In genomic region chr2:134407154-134407890, GRCh38 we compare ENCODE assay signal across 19 cellular contexts.
DNase-seq lines count a peak whose midpoint lies in the region; ATAC-seq and TF ChIP-seq lines count a peak whose summit lies in the region.
"Had no signal": no experiment of that assay in that cellular context is flagged by ENCODE, and none has a peak within 500 bp of the region (broad histone marks: within the 10 kb centered on the region; RNA-seq: fewer than 3 reads in every experiment).

No MANE protein-coding gene starts in this region.

- DNase-seq in CD4-positive, CD25-positive, alpha-beta regulatory T cell = no peak
- peak; percentile 81 for DNase-seq in mammary epithelial cell
- no peak for DNase-seq in mesenchymal stem cell
- no peak for DNase-seq in dedifferentiated amniotic fluid mesenchymal stem cell (ENCODE audit: extremely low spot score)
- DNase-seq in PC-9 = no peak
- DNase-seq: activated CD4-positive, alpha-beta memory T cell treated with anti-CD3 and anti-CD28 coated beads for 36 hours; activated CD4-positive, CD25-positive, alpha-beta regulatory T cell; activated naive CD4-positive, alpha-beta T cell treated with anti-CD3 and anti-CD28 coated beads, Interleukin-2, amount 10 ng/mL, durations not matched to agents 7 days and 5 days; amygdala; DMS79 treated with DMSO at 0.1 percent for 48 hours; NCI-H1105 treated with DMSO at 0.1 percent for 48 hours; NCI-H524 had no signal

- H2AFZ ChIP-seq in mammary epithelial cell (ENCODE audit: low read depth, low read length) = no peak overlapping the region
- no peak overlapping the region for H2AFZ ChIP-seq in mesenchymal stem cell (ENCODE audit: low read depth, low read length)
- H2AFZ ChIP-seq in PC-9 = no peak overlapping the region

- H3K4me1 Mint-ChIP-seq in CD4-positive, CD25-positive, alpha-beta regulatory T cell = peaks cover 0 to 33% (median 26%) of the 10 kb centered on the region in 4 donors

- peaks cover 37% of the 10 kb centered on the region for H3K36me3 ChIP-seq in CD4-positive, CD25-positive, alpha-beta regulatory T cell (ENCODE audit: control insufficient read depth, insufficient read depth, low read length)
- H3K36me3 ChIP-seq in KOPT-K1 (ENCODE audit: insufficient read depth, low read length) (peaks cover 20% of the 10 kb centered on the region; the same call in 1 of the 2 replicates), mammary epithelial cell (ENCODE audit: insufficient read depth, low read length) (no peaks in the 10 kb centered on the region), mesenchymal stem cell (ENCODE audit: control insufficient read depth in 1 of 2, insufficient read depth in 2 of 2, low read depth in 1 of 2, low read length in 2 of 2) (no peaks in the 10 kb centered on the region), PC-9 (ENCODE audit: low read depth) (no peaks in the 10 kb centered on the region)
- H3K36me3 ChIP-seq: prostate gland had no signal

- H4K8ac ChIP-seq in mesenchymal stem cell (ENCODE audit: low read length) = peak overlapping the region; percentile 78

- peak overlapping the region in 1 of 2 experiments; percentile 35 for H3K14ac ChIP-seq in mesenchymal stem cell (ENCODE audit: low read length in 2 of 2)

- H3K9me3 Mint-ChIP-seq in CD4-positive, CD25-positive, alpha-beta regulatory T cell = no peaks in the 10 kb centered on the region
- H3K9me3 Mint-ChIP-seq: activated CD4-positive, alpha-beta memory T cell treated with anti-CD3 and anti-CD28 coated beads for 36 hours; activated naive CD4-positive, alpha-beta T cell treated with anti-CD3 and anti-CD28 coated beads, Interleukin-2, amount 10 ng/mL, durations not matched to agents 7 days and 5 days; dendritic cell treated with granulocyte-macrophage colony-stimulating factor and Interleukin-4, amounts not matched to agents 40 ng/mL and 50 ng/mL, for 4 days had no signal

- no peak overlapping the region for H3K4me3 ChIP-seq in CD4-positive, CD25-positive, alpha-beta regulatory T cell (ENCODE audit: low read depth, low read length)
- H3K4me3 ChIP-seq in mammary epithelial cell (replicated peaks in 1 of 3; ENCODE audit: insufficient read depth in 1 of 3, low read depth in 2 of 3, low read length in 3 of 3) = no peak overlapping the region
- H3K4me3 ChIP-seq in mesenchymal stem cell (ENCODE audit: insufficient read depth in 1 of 2, low read depth in 1 of 2, low read length in 2 of 2) = no peak overlapping the region
- H3K4me3 ChIP-seq in PC-9 = no peak overlapping the region
- H3K4me3 ChIP-seq: prostate gland, SK-N-MC had no signal

- no peak overlapping the region for H3K4me3 Mint-ChIP-seq in CD4-positive, CD25-positive, alpha-beta regulatory T cell
- H3K4me3 Mint-ChIP-seq: activated CD4-positive, alpha-beta memory T cell treated with anti-CD3 and anti-CD28 coated beads for 36 hours; activated naive CD4-positive, alpha-beta T cell treated with anti-CD3 and anti-CD28 coated beads, Interleukin-2, amount 10 ng/mL, durations not matched to agents 7 days and 5 days; dendritic cell treated with granulocyte-macrophage colony-stimulating factor and Interleukin-4, amounts not matched to agents 40 ng/mL and 50 ng/mL, for 4 days had no signal

- ATAC-seq in CD4-positive, CD25-positive, alpha-beta regulatory T cell (ENCODE audit: low read depth in 2 of 2) = no peak
- ATAC-seq in HG03108 (IDR thresholded peaks at IDR 0.05; ENCODE audit: unreplicated experiment) = no peak
- no peak for ATAC-seq in HG02884 (IDR thresholded peaks at IDR 0.05; ENCODE audit: unreplicated experiment)
- ATAC-seq: left lobe of liver had no signal

- CTCF ChIA-PET in mammary epithelial cell (lab: Charles Lee; ENCODE audit: low non-redundant PET) (interaction anchor here (0.6 kb wide), 1 partner anchor 522 kb away, joined by 7 read pairs; no protein-coding TSS in a partner anchor), PC-9 (lab: Charles Lee) (interaction anchor here (0.6 kb wide), 1 partner anchor 289 kb away, joined by 4 read pairs; no protein-coding TSS in a partner anchor)

- H3K36me3 Mint-ChIP-seq in CD4-positive, CD25-positive, alpha-beta regulatory T cell = peaks cover 28% of the 10 kb centered on the region

- peaks cover 4% of the 10 kb centered on the region; the same call in 1 of the 2 replicates for H3F3A ChIP-seq in PC-9 (ENCODE audit: insufficient read depth, low read depth)

- no peaks in the 10 kb centered on the region for H3K9me2 ChIP-seq in PC-9 (ENCODE audit: insufficient read depth)

- no peaks in the 10 kb centered on the region for H3K27me3 ChIP-seq in CD4-positive, CD25-positive, alpha-beta regulatory T cell (ENCODE audit: control insufficient read depth, insufficient read depth, low read length)
- H3K27me3 ChIP-seq in mammary epithelial cell (ENCODE audit: insufficient read depth, low read length) (no peaks in the 10 kb centered on the region), mesenchymal stem cell (ENCODE audit: control insufficient read depth in 1 of 2, insufficient read depth in 1 of 2, low read length in 2 of 2) (no peaks in the 10 kb centered on the region), PC-9 (ENCODE audit: insufficient read depth, low read depth) (no peaks in the 10 kb centered on the region)

- no peak overlapping the region for H2BK15ac ChIP-seq in mesenchymal stem cell (ENCODE audit: low read depth, poor library complexity, severe bottlenecking)

- H3K79me1 ChIP-seq in mesenchymal stem cell (replicated peaks; ENCODE audit: low read length, poor library complexity, severe bottlenecking) = no peaks in the 10 kb centered on the region

- no peak overlapping the region for H4K91ac ChIP-seq in mesenchymal stem cell (ENCODE audit: low read length)

- H4K20me1 ChIP-seq in mammary epithelial cell (ENCODE audit: insufficient read depth, low read length) (no peaks in the 10 kb centered on the region), PC-9 (ENCODE audit: insufficient read depth) (0 out of 2 replicates have a peak, but pooled peaks cover 3% of the 10 kb centered on the region)

- intact Hi-C loops in mammary epithelial cell (cut with micrococcal nuclease) = no loop called here
- intact Hi-C loops in PC-9 (cut with micrococcal nuclease; ENCODE audit: unreplicated experiment) = no loop called here

- BruUV-seq in mammary epithelial cell (replicated peaks; lab: Mats Ljungman, UMichigan) (no TSS peak), PC-9 (replicated peaks; lab: Mats Ljungman, UMichigan) (no TSS peak)

- no peak overlapping the region for H2AK5ac ChIP-seq in mesenchymal stem cell (ENCODE audit: low read length, severe bottlenecking)

- no peaks in the 10 kb centered on the region for H3K27me3 Mint-ChIP-seq in CD4-positive, CD25-positive, alpha-beta regulatory T cell
- H3K27me3 Mint-ChIP-seq: activated CD4-positive, alpha-beta memory T cell treated with anti-CD3 and anti-CD28 coated beads for 36 hours; activated naive CD4-positive, alpha-beta T cell treated with anti-CD3 and anti-CD28 coated beads, Interleukin-2, amount 10 ng/mL, durations not matched to agents 7 days and 5 days; dendritic cell treated with granulocyte-macrophage colony-stimulating factor and Interleukin-4, amounts not matched to agents 40 ng/mL and 50 ng/mL, for 4 days had no signal

- H3K9ac ChIP-seq in mammary epithelial cell (ENCODE audit: insufficient read depth, low read length) (no peak overlapping the region), mesenchymal stem cell (ENCODE audit: low read length) (no peak overlapping the region)

- POLR2A ChIA-PET in PC-9 (lab: Charles Lee; ENCODE audit: unreplicated experiment) = interaction anchor here (0.6 to 0.8 kb wide), 3 partner anchors 24 to 658 kb away, joined by 6 to 12 read pairs (median 9); no protein-coding TSS in a partner anchor

- no peak overlapping the region for H2BK5ac ChIP-seq in mesenchymal stem cell (ENCODE audit: low read depth, low read length, poor library complexity, severe bottlenecking)

- dilution Hi-C loops in mammary epithelial cell (cut with HindIII; ENCODE audit: low sequenced_read_pairs) = no loop called here

- H3K9me3 ChIP-seq in CD4-positive, CD25-positive, alpha-beta regulatory T cell (ENCODE audit: control insufficient read depth in 2 of 2, low read length in 2 of 2) = no peaks in the 10 kb centered on the region
- no peaks in the 10 kb centered on the region for H3K9me3 ChIP-seq in KOPT-K1 (ENCODE audit: insufficient read depth, low read length, poor library complexity, severe bottlenecking)
- H3K9me3 ChIP-seq in mammary epithelial cell (replicated peaks; ENCODE audit: insufficient read depth, low read length) = no peaks in the 10 kb centered on the region
- no peaks in the 10 kb centered on the region for H3K9me3 ChIP-seq in mesenchymal stem cell (ENCODE audit: control insufficient read depth, low read length)
- no peaks in the 10 kb centered on the region for H3K9me3 ChIP-seq in PC-9 (ENCODE audit: insufficient read depth, low read depth)
- H3K9me3 ChIP-seq: prostate gland had no signal

- H3K4me1 ChIP-seq in CD4-positive, CD25-positive, alpha-beta regulatory T cell (ENCODE audit: control insufficient read depth, insufficient read depth, low read length, poor library complexity, severe bottlenecking) = no peaks in the 10 kb centered on the region
- H3K4me1 ChIP-seq in mammary epithelial cell (ENCODE audit: insufficient read depth, low read length) = peaks cover 59% of the 10 kb centered on the region
- peaks cover 10% of the 10 kb centered on the region for H3K4me1 ChIP-seq in mesenchymal stem cell (ENCODE audit: control insufficient read depth, insufficient read depth, low read depth, low read length)
- H3K4me1 ChIP-seq in PC-9 (replicated peaks; ENCODE audit: insufficient read depth) = peaks cover 13% of the 10 kb centered on the region
- H3K4me1 ChIP-seq: prostate gland had no signal

- peak overlapping the region; percentile 64 to 81 for H2BK12ac ChIP-seq in mesenchymal stem cell (ENCODE audit: low read length in 2 of 2)

- peak overlapping the region in 2 of 3 donors; percentile 10 to 86 for H3K27ac Mint-ChIP-seq in CD4-positive, CD25-positive, alpha-beta regulatory T cell
- H3K27ac Mint-ChIP-seq: activated CD4-positive, alpha-beta memory T cell treated with anti-CD3 and anti-CD28 coated beads for 36 hours; activated naive CD4-positive, alpha-beta T cell treated with anti-CD3 and anti-CD28 coated beads, Interleukin-2, amount 10 ng/mL, durations not matched to agents 7 days and 5 days; dendritic cell treated with granulocyte-macrophage colony-stimulating factor and Interleukin-4, amounts not matched to agents 40 ng/mL and 50 ng/mL, for 4 days had no signal

- no peaks in the 10 kb centered on the region for H3K79me2 ChIP-seq in mammary epithelial cell (ENCODE audit: insufficient read depth, low read length)
- no peaks in the 10 kb centered on the region for H3K79me2 ChIP-seq in PC-9 (ENCODE audit: low read depth)

- peak overlapping the region; percentile 0 to 75 for H3K18ac ChIP-seq in mesenchymal stem cell (ENCODE audit: low read depth in 1 of 2, low read length in 2 of 2)

- H3K27ac ChIP-seq in CD4-positive, CD25-positive, alpha-beta regulatory T cell (ENCODE audit: insufficient read depth, low read length, poor library complexity, severe bottlenecking) = no peak overlapping the region
- H3K27ac ChIP-seq in KOPT-K1 (ENCODE audit: low read depth, low read length, poor library complexity, severe bottlenecking) = peak overlapping the region; percentile 57
- peak overlapping the region; percentile 37 for H3K27ac ChIP-seq in mammary epithelial cell (ENCODE audit: insufficient read depth, low read depth, low read length)
- H3K27ac ChIP-seq in mesenchymal stem cell (ENCODE audit: low read length, poor library complexity, severe bottlenecking) = no peak overlapping the region
- no peak overlapping the region for H3K27ac ChIP-seq in PC-9
- H3K27ac ChIP-seq: prostate gland, SK-N-MC had no signal

- no peak overlapping the region for H2BK120ac ChIP-seq in mesenchymal stem cell (ENCODE audit: low read depth, low read length)

- H3K4me2 ChIP-seq in mammary epithelial cell (ENCODE audit: insufficient read depth, low read depth, low read length) (no peak overlapping the region), mesenchymal stem cell (ENCODE audit: low read length, poor library complexity, severe bottlenecking) (no peak overlapping the region), PC-9 (no peak overlapping the region)

- TF ChIP-seq CTCF in mammary epithelial cell (conservative IDR thresholded peaks at IDR 0.05 in 1 of 2, IDR thresholded peaks at IDR 0.05 in 1 of 2; ENCODE audit: extremely low read depth in 1 of 2, insufficient read depth in 1 of 2, low read depth in 1 of 2, low read length in 2 of 2) (no peak), PC-9 (conservative IDR thresholded peaks at IDR 0.05) (no peak)

- H3K23ac ChIP-seq in mesenchymal stem cell (ENCODE audit: low read length in 2 of 2) = no peak overlapping the region

- H3K4ac ChIP-seq in mesenchymal stem cell (ENCODE audit: low read depth in 1 of 2, low read length in 2 of 2) = no peak overlapping the region

- in situ Hi-C loops in mammary epithelial cell (cut with MboI; ENCODE audit: low sequenced_read_pairs in 2 of 2) = loop anchor here in 1 of 2 donors (25.0 kb wide), 3 partner anchors 170 to 520 kb away; no protein-coding TSS in a partner anchor

- WGBS in mammary epithelial cell (ENCODE audit: low coverage, missing lambda C conversion rate) = 90% methylated on average over 4 of the region's 4 CpGs
- 98% methylated on average over 2 of the region's 4 CpGs for WGBS in mesenchymal stem cell

Comparison
In these comparisons a context has a peak if more than half of its experiments do, and no peak if none do; other contexts are left out.
1. H3K27ac ChIP-seq: peak in KOPT-K1 (single experiment) and mammary epithelial cell (single experiment); none in CD4-positive, CD25-positive, alpha-beta regulatory T cell (single experiment), mesenchymal stem cell (single experiment) and PC-9 (single experiment).